In genomic region chr6:33412140-33413009, GRCh38 we compare ENCODE assay signal across 6 cellular contexts. TPM values are rescaled to one million over a fixed set of nuclear protein-coding genes. Genes with fewer than 3 reads are reported as not detected.
DNase-seq lines count a peak whose midpoint lies in the region; TF ChIP-seq lines count a peak whose summit lies in the region.

No MANE protein-coding gene starts in this region.

- no peak overlapping the region for H3K4me2 ChIP-seq in mesenchymal stem cell (ENCODE audit: low read length, poor library complexity, severe bottlenecking)

- peak overlapping the region; percentile 91 for H3K9ac ChIP-seq in mesenchymal stem cell (ENCODE audit: low read length)

- H3K14ac ChIP-seq in mesenchymal stem cell (ENCODE audit: low read length in 2 of 2): no peak overlapping the region

- H2BK15ac ChIP-seq in mesenchymal stem cell (ENCODE audit: low read depth, poor library complexity, severe bottlenecking): no peak overlapping the region

- H3K18ac ChIP-seq in mesenchymal stem cell (ENCODE audit: low read depth in 1 of 2, low read length in 2 of 2): no peak overlapping the region

- peak overlapping the region in 1 of 2 experiments; percentile 67 for H3K23ac ChIP-seq in mesenchymal stem cell (ENCODE audit: low read length in 2 of 2)

- H3K9me3 ChIP-seq in mesenchymal stem cell (ENCODE audit: control insufficient read depth, low read length): no peaks in the 10 kb centered on the region

- H3K79me1 ChIP-seq in mesenchymal stem cell (replicated peaks; ENCODE audit: low read length, poor library complexity, severe bottlenecking): peaks cover 14% of the 10 kb centered on the region

- H4K91ac ChIP-seq in mesenchymal stem cell (ENCODE audit: low read length): no peak overlapping the region

- no peak overlapping the region for H4K8ac ChIP-seq in mesenchymal stem cell (ENCODE audit: low read length)

- H3K27me3 ChIP-seq in mesenchymal stem cell (ENCODE audit: control insufficient read depth in 1 of 2, insufficient read depth in 1 of 2, low read length in 2 of 2): no peaks in the 10 kb centered on the region

- H3K4ac ChIP-seq in mesenchymal stem cell (ENCODE audit: low read depth in 1 of 2, low read length in 2 of 2): peak overlapping the region in 1 of 2 experiments; percentile 40

- H2AFZ ChIP-seq in mesenchymal stem cell (ENCODE audit: low read depth, low read length): no peak overlapping the region

- H2BK5ac ChIP-seq in mesenchymal stem cell (ENCODE audit: low read depth, low read length, poor library complexity, severe bottlenecking): no peak overlapping the region

- peak overlapping the region; percentile 54 for H2AK5ac ChIP-seq in mesenchymal stem cell (ENCODE audit: low read length, severe bottlenecking)

- TF ChIP-seq CTCF in AG10803 (conservative IDR thresholded peaks at IDR 0.05; ENCODE audit: low read length): no peak
- TF ChIP-seq CTCF in VCaP (conservative IDR thresholded peaks at IDR 0.05): no peak

- DNase-seq in AG10803 (ENCODE audit: low read depth): no peak
- DNase-seq in mesenchymal stem cell: no peak
- DNase-seq in SHP77 treated with DMSO at 0.1 percent for 48 hours (lab: John Stamatoyannopoulos, UW): no peak
- DNase-seq in dedifferentiated amniotic fluid mesenchymal stem cell (ENCODE audit: extremely low spot score): no peak
- no peak for DNase-seq in SW480 (ENCODE audit: low spot score)

- WGBS in mesenchymal stem cell: 95% methylated on average over 7 of the region's 10 CpGs

- peaks cover 43 to 50% of the 10 kb centered on the region in 2 experiments for H3K36me3 ChIP-seq in mesenchymal stem cell (ENCODE audit: control insufficient read depth in 1 of 2, insufficient read depth in 2 of 2, low read depth in 1 of 2, low read length in 2 of 2)

- H2BK120ac ChIP-seq in mesenchymal stem cell (ENCODE audit: low read depth, low read length): no peak overlapping the region

- H3K4me3 ChIP-seq in AG10803 (ENCODE audit: low read length) (peak overlapping the region; percentile 80), mesenchymal stem cell (ENCODE audit: insufficient read depth in 1 of 2, low read depth in 1 of 2, low read length in 2 of 2) (peak overlapping the region in 1 of 2 experiments; percentile 86)

- peak overlapping the region; percentile 4; the same call in 1 of the 2 replicates for H3K27ac ChIP-seq in VCaP
- no peak overlapping the region for H3K27ac ChIP-seq in mesenchymal stem cell (ENCODE audit: low read length, poor library complexity, severe bottlenecking)

- peaks cover 31% of the 10 kb centered on the region for H3K4me1 ChIP-seq in mesenchymal stem cell (ENCODE audit: control insufficient read depth, insufficient read depth, low read depth, low read length)

- H2BK12ac ChIP-seq in mesenchymal stem cell (ENCODE audit: low read length in 2 of 2): peak overlapping the region in 1 of 2 experiments; percentile 6

RNA-seq across cellular contexts. Expression of gene PHF1, which starts 1.6 kb away (rescaled TPM):
- 43.1 TPM for polyA plus RNA-seq in mesenchymal stem cell (2013, experiment 1 of 2)
- 40.9 TPM for polyA plus RNA-seq in mesenchymal stem cell (2013, experiment 2 of 2)

RNA-seq across cellular contexts. Expression of gene CUTA, which starts 5.5 kb away (rescaled TPM):
- polyA plus RNA-seq in mesenchymal stem cell (2013, experiment 1 of 2): 472 TPM
- polyA plus RNA-seq in mesenchymal stem cell (2013, experiment 2 of 2): 480 TPM

RNA-seq across cellular contexts. Expression of gene SYNGAP1, which starts 7.5 kb away (rescaled TPM):
- 18.5 TPM for polyA plus RNA-seq in mesenchymal stem cell (2013, experiment 1 of 2)
- polyA plus RNA-seq in mesenchymal stem cell (2013, experiment 2 of 2): 19.0 TPM

RNA-seq across cellular contexts. Expression of gene KIFC1, which starts 20.8 kb away (rescaled TPM):
- polyA plus RNA-seq in mesenchymal stem cell (2013, experiment 1 of 2): 4.9 TPM
- 5.1 TPM for polyA plus RNA-seq in mesenchymal stem cell (2013, experiment 2 of 2)

RNA-seq across cellular contexts. Expression of gene ZBTB9, which starts 42.0 kb away (rescaled TPM):
- 3.6 TPM for polyA plus RNA-seq in mesenchymal stem cell (2013, experiment 1 of 2)
- 3.9 TPM for polyA plus RNA-seq in mesenchymal stem cell (2013, experiment 2 of 2)
